17 cellular contexts compared by ENCODE assay signal in the genomic region with DNA sequence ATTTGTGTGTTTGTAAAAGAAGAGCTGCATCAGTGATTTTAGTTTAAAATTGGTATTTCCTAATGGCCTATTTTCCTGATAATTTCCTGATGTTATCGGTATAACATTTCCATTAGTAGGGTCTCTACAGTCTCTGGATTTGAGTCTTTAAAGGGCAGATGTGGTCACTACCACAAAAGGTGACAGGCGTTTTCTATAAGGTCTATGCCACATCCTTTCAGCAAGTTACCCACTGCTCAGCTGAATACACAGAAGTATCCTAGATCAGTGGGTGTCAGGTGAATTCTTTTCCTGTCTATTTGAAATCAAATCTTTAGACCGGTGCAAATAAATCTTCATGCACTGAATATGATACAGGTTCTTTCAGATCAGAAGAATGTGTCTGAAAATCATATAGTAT.
"Had no signal": no experiment of that assay in that cellular context is flagged by ENCODE, and none has a peak within 500 bp of the region (broad histone marks: within the 10 kb centered on the region; RNA-seq: fewer than 3 reads in every experiment).

No MANE protein-coding gene starts in this region.

- H3K4me1 Mint-ChIP-seq: activated naive CD8-positive, alpha-beta T cell treated with anti-CD3 and anti-CD28 coated beads, Interleukin-2, amount 50 U/mL, for 24 hours had no signal

- H3K4me1 ChIP-seq: esophagus squamous epithelium, tibial nerve, vagina had no signal

- ATAC-seq: activated naive CD8-positive, alpha-beta T cell treated with anti-CD3 and anti-CD28 coated beads, Interleukin-2, amount 50 U/mL, for 24 hours; left ventricle myocardium superior had no signal

- H3K4me3 Mint-ChIP-seq: activated naive CD4-positive, alpha-beta T cell treated with anti-CD3 and anti-CD28 coated beads for 36 hours; activated naive CD8-positive, alpha-beta T cell treated with anti-CD3 and anti-CD28 coated beads, Interleukin-2, amount 50 U/mL, for 24 hours; nephron progenitor cell had no signal

- H3K9me3 Mint-ChIP-seq: activated naive CD8-positive, alpha-beta T cell treated with anti-CD3 and anti-CD28 coated beads, Interleukin-2, amount 50 U/mL, for 24 hours; activated T-helper 2 cell treated with anti-CD3 and anti-CD28 coated beads, Interferon-gamma antibody, Interleukin-2, Interleukin-4, amounts not matched to agents 10 μg/mL and 5 μg/mL and 100 μg/mL, durations not matched to agents 14 hours and 24 hours and 36 hours; nephron progenitor cell had no signal

- H3K4me3 ChIP-seq: esophagus squamous epithelium, tibial nerve, vagina had no signal

- H3K36me3 ChIP-seq: esophagus squamous epithelium, tibial nerve, vagina had no signal

- H3K27me3 ChIP-seq: esophagus squamous epithelium, tibial nerve, vagina had no signal

- H3K9me3 ChIP-seq: esophagus squamous epithelium, tibial nerve, vagina had no signal

- DNase-seq: activated CD4-positive, alpha-beta T cell treated with anti-CD3 and anti-CD28 coated beads for 1 hour; activated CD4-positive, alpha-beta T cell treated with anti-CD3 and anti-CD28 coated beads, Interleukin-2, amount 50 U/mL, for 4 hours; activated naive CD4-positive, alpha-beta T cell treated with anti-CD3 and anti-CD28 coated beads for 36 hours; activated naive CD8-positive, alpha-beta T cell treated with anti-CD3 and anti-CD28 coated beads, Interleukin-2, amount 50 U/mL, for 24 hours; aorta; effector CD8-positive, alpha-beta T cell; esophagus squamous epithelium; hippocampal formation; left ventricle myocardium superior; nephron progenitor cell; occipital lobe; stimulated activated CD4-positive, alpha-beta T cell treated with anti-CD3 and anti-CD28 coated beads, Interleukin-15, amount 100 ng/mL, for 24 hours; stimulated activated CD4-positive, alpha-beta T cell treated with anti-CD3 and anti-CD28 coated beads, Interleukin-4, amount 100 ng/mL, for 1 hour; stimulated activated naive CD4-positive, alpha-beta T cell had no signal

- H3K27ac ChIP-seq: esophagus squamous epithelium, tibial nerve, vagina had no signal

- H3K27ac Mint-ChIP-seq: activated naive CD4-positive, alpha-beta T cell treated with anti-CD3 and anti-CD28 coated beads for 36 hours; activated naive CD8-positive, alpha-beta T cell treated with anti-CD3 and anti-CD28 coated beads, Interleukin-2, amount 50 U/mL, for 24 hours; activated T-helper 2 cell treated with anti-CD3 and anti-CD28 coated beads, Interferon-gamma antibody, Interleukin-2, Interleukin-4, amounts not matched to agents 10 μg/mL and 5 μg/mL and 100 μg/mL, durations not matched to agents 14 hours and 24 hours and 36 hours; nephron progenitor cell had no signal
